ENCODE assay signal across 17 cellular contexts in the genomic region with DNA sequence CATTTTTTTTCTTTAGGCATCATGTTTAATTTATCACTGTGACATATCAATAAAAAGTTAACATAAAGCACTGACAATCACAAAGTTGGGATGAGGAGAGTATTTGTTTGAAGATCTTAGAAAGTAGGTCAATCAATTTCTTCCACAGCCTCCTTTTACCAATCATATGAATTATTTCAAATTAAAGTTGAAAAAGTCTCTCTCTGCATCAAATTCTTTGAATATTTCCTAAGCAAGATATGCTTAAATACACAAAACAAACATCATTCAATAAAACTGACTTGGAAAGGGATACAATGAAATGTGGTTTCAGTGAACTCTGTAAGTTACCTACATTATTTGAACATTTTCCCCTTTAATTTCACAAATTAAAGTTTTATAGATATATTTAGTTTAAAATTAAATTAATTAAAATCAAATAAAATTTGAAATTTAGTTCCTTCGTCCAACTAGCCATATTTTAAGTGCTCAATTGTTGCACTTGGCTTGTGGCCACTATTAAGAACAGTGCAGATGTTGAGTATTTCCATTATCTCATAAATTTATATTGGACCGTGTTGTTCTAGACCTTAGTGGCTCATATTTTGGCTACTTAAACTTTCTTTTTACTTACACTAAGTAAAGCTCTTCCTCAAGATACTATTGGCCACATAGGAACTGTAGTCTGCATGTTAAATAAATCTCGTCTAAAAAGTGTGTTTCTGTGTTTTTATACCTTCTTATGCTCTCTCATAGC.
"Had no signal": no experiment of that assay in that cellular context is flagged by ENCODE, and none has a peak within 500 bp of the region (broad histone marks: within the 10 kb centered on the region; RNA-seq: fewer than 3 reads in every experiment).

No MANE protein-coding gene starts in this region.

- H3K4me1 Mint-ChIP-seq: activated B cell treated with CpG ODN at 0.5 μM for 24 hours, brain, T-cell had no signal

- ATAC-seq: lower lobe of right lung, right lobe of liver, T-cell had no signal

- H3K9me3 ChIP-seq: colonic mucosa, right lobe of liver had no signal

- H3K36me3 ChIP-seq: colonic mucosa, esophagus muscularis mucosa, lower lobe of right lung, right lobe of liver, stomach had no signal

- H3K27me3 ChIP-seq: colonic mucosa, esophagus muscularis mucosa, right lobe of liver, stomach had no signal

- H3K9me3 Mint-ChIP-seq: type B pancreatic cell had no signal

- DNase-seq: activated B cell treated with CpG ODN at 0.5 μM for 24 hours; activated CD4-positive, alpha-beta memory T cell treated with anti-CD3 and anti-CD28 coated beads for 36 hours; activated CD4-positive, alpha-beta T cell treated with anti-CD3 and anti-CD28 coated beads for 4 hours; amniotic stem cell; caudate nucleus; colonic mucosa; lower lobe of right lung; midbrain; right lobe of liver; small intestine; stimulated activated CD4-positive, alpha-beta T cell treated with anti-CD3 and anti-CD28 coated beads, Interleukin-4, amount 100 ng/mL, for 1 hour; stomach; T-cell had no signal

- H3K4me3 ChIP-seq: colonic mucosa, esophagus muscularis mucosa, lower lobe of right lung, right lobe of liver, stomach had no signal

- H3K36me3 Mint-ChIP-seq: activated CD4-positive, alpha-beta memory T cell treated with anti-CD3 and anti-CD28 coated beads for 36 hours; activated naive CD8-positive, alpha-beta T cell; brain; T-cell had no signal

- H3K4me1 ChIP-seq: colonic mucosa, esophagus muscularis mucosa, lower lobe of right lung, right lobe of liver, stomach had no signal

- H3K27me3 Mint-ChIP-seq: activated B cell treated with CpG ODN at 0.5 μM for 24 hours; activated CD4-positive, alpha-beta memory T cell treated with anti-CD3 and anti-CD28 coated beads for 36 hours; activated naive CD8-positive, alpha-beta T cell; brain; T-cell; type B pancreatic cell had no signal

- H3K27ac Mint-ChIP-seq: activated B cell treated with CpG ODN at 0.5 μM for 24 hours; activated CD4-positive, alpha-beta memory T cell treated with anti-CD3 and anti-CD28 coated beads for 36 hours; activated naive CD8-positive, alpha-beta T cell; brain; T-cell; type B pancreatic cell had no signal

- H3K4me3 Mint-ChIP-seq: activated B cell treated with CpG ODN at 0.5 μM for 24 hours; activated CD4-positive, alpha-beta memory T cell treated with anti-CD3 and anti-CD28 coated beads for 36 hours; activated naive CD8-positive, alpha-beta T cell; brain; T-cell; type B pancreatic cell had no signal

- H3K27ac ChIP-seq: colonic mucosa, esophagus muscularis mucosa, lower lobe of right lung, right lobe of liver, stomach had no signal
